21 cellular contexts compared by ENCODE assay signal in genomic region chr3:100265016-100265415, GRCh38. TPM values are rescaled to one million over a fixed set of nuclear protein-coding genes. Genes with fewer than 3 reads are reported as not detected.
A peak's percentile ranks its signal among the peaks of the same experiment; 100 is the strongest.
DNase-seq lines count a peak whose midpoint lies in the region; ATAC-seq and TF ChIP-seq lines count a peak whose summit lies in the region.
"Had no signal": no experiment of that assay in that cellular context is flagged by ENCODE, and none has a peak within 500 bp of the region (broad histone marks: within the 10 kb centered on the region; RNA-seq: fewer than 3 reads in every experiment).

No MANE protein-coding gene starts in this region.

- CTCF ChIA-PET in MCF 10A (lab: Yijun Ruan, JAX): interaction anchor here (1.3 to 1.6 kb wide), 2 partner anchors 51 to 434 kb away, joined by 3 to 6 read pairs; no protein-coding TSS in a partner anchor

- TF ChIP-seq CTCF in MCF 10A (IDR thresholded peaks at IDR 0.05; ENCODE audit: unreplicated experiment): no peak
- TF ChIP-seq CTCF in breast epithelium (IDR thresholded peaks at IDR 0.05): no peak
- TF ChIP-seq CTCF in WERI-Rb-1 (IDR thresholded peaks at IDR 0.05; ENCODE audit: low read depth, low read length): no peak
- TF ChIP-seq CTCF in fibroblast of the aortic adventitia (IDR thresholded peaks at IDR 0.05; ENCODE audit: insufficient read depth, low read length): no peak

- H3K4me3 ChIP-seq in breast epithelium: no peak overlapping the region
- peak overlapping the region; percentile 32 for H3K4me3 ChIP-seq in WERI-Rb-1 (ENCODE audit: low read depth, low read length)
- no peak overlapping the region for H3K4me3 ChIP-seq in fibroblast of the aortic adventitia (ENCODE audit: low read depth, low read length)
- H3K4me3 ChIP-seq: BLaER1, sigmoid colon, upper lobe of left lung had no signal

- H3K27ac Mint-ChIP-seq in MCF 10A (ENCODE audit: low read depth, unreplicated experiment): peak overlapping the region; percentile 54
- H3K27ac Mint-ChIP-seq in activated naive CD4-positive, alpha-beta T cell treated with anti-CD3 and anti-CD28 coated beads, Interleukin-2, amount 50 U/mL, for 72 hours: no peak overlapping the region
- H3K27ac Mint-ChIP-seq: activated CD4-positive, alpha-beta T cell treated with anti-CD3 and anti-CD28 coated beads, Interleukin-2, amount 10 ng/mL, durations not matched to agents 7 days and 5 days; stimulated activated naive CD8-positive, alpha-beta T cell treated with anti-CD3 and anti-CD28 coated beads, Interleukin-15, amount 100 ng/mL, for 72 hours had no signal

- ATAC-seq in activated naive CD4-positive, alpha-beta T cell treated with anti-CD3 and anti-CD28 coated beads, Interleukin-2, amount 50 U/mL, for 72 hours: no peak
- no peak for ATAC-seq in GM21786 (IDR thresholded peaks at IDR 0.05; ENCODE audit: unreplicated experiment)
- ATAC-seq: effector memory CD8-positive, alpha-beta T cell; stimulated activated naive CD8-positive, alpha-beta T cell treated with anti-CD3 and anti-CD28 coated beads, Interleukin-15, amount 100 ng/mL, for 72 hours had no signal

- POLR2A ChIA-PET in MCF 10A (lab: Yijun Ruan, JAX): interaction anchor here (1.3 to 1.9 kb wide), 2 partner anchors 70 to 434 kb away, joined by 3 to 5 read pairs; partner anchors contain the start of gene NIT2

- H3K27ac ChIP-seq in breast epithelium (no peak overlapping the region), WERI-Rb-1 (peak overlapping the region; percentile 73)
- H3K27ac ChIP-seq: BLaER1, sigmoid colon, upper lobe of left lung had no signal

- H3K9me3 ChIP-seq in breast epithelium: no peaks in the 10 kb centered on the region
- no peaks in the 10 kb centered on the region for H3K9me3 ChIP-seq in WERI-Rb-1 (ENCODE audit: severe bottlenecking)
- H3K9me3 ChIP-seq: BLaER1, sigmoid colon, upper lobe of left lung had no signal

- no peaks in the 10 kb centered on the region for H3K27me3 Mint-ChIP-seq in MCF 10A (ENCODE audit: insufficient read depth, unreplicated experiment)
- H3K27me3 Mint-ChIP-seq: activated CD4-positive, alpha-beta T cell treated with anti-CD3 and anti-CD28 coated beads, Interleukin-2, amount 10 ng/mL, durations not matched to agents 7 days and 5 days; effector memory CD8-positive, alpha-beta T cell; IgD-negative memory B cell; stimulated activated naive CD8-positive, alpha-beta T cell treated with anti-CD3 and anti-CD28 coated beads, Interleukin-15, amount 100 ng/mL, for 72 hours had no signal

- TF ChIP-seq POLR2A in breast epithelium (IDR thresholded peaks at IDR 0.05): no peak

- peaks cover 0 to 11% of the 10 kb centered on the region in 2 donors for H3K4me1 ChIP-seq in breast epithelium

- H3K9me3 Mint-ChIP-seq in MCF 10A (ENCODE audit: unreplicated experiment): no peaks in the 10 kb centered on the region
- no peaks in the 10 kb centered on the region for H3K9me3 Mint-ChIP-seq in activated naive CD4-positive, alpha-beta T cell treated with anti-CD3 and anti-CD28 coated beads, Interleukin-2, amount 50 U/mL, for 72 hours
- H3K9me3 Mint-ChIP-seq: activated CD4-positive, alpha-beta T cell treated with anti-CD3 and anti-CD28 coated beads, Interleukin-2, amount 10 ng/mL, durations not matched to agents 7 days and 5 days; IgD-negative memory B cell; stimulated activated naive CD8-positive, alpha-beta T cell treated with anti-CD3 and anti-CD28 coated beads, Interleukin-15, amount 100 ng/mL, for 72 hours had no signal

- no peak overlapping the region for H3K4me3 Mint-ChIP-seq in MCF 10A (ENCODE audit: unreplicated experiment)
- H3K4me3 Mint-ChIP-seq: activated CD4-positive, alpha-beta T cell treated with anti-CD3 and anti-CD28 coated beads, Interleukin-2, amount 10 ng/mL, durations not matched to agents 7 days and 5 days; effector memory CD8-positive, alpha-beta T cell; stimulated activated naive CD8-positive, alpha-beta T cell treated with anti-CD3 and anti-CD28 coated beads, Interleukin-15, amount 100 ng/mL, for 72 hours had no signal

- intact Hi-C loops in MCF 10A (cut with micrococcal nuclease): no loop called here
- intact Hi-C loops in breast epithelium (cut with DNase I; ENCODE audit: low total_unique reads): no loop called here
- intact Hi-C loops in head of caudate nucleus (cut with DNase I): no loop called here

- BruUV-seq in MCF 10A (replicated peaks; lab: Mats Ljungman, UMichigan): no TSS peak

- H3K36me3 ChIP-seq in breast epithelium (no peaks in the 10 kb centered on the region), WERI-Rb-1 (no peaks in the 10 kb centered on the region; the same call in 1 of the 2 replicates)
- H3K36me3 ChIP-seq: BLaER1, sigmoid colon, upper lobe of left lung had no signal

- H3K36me3 Mint-ChIP-seq in MCF 10A (ENCODE audit: insufficient read depth, unreplicated experiment): peaks cover 6% of the 10 kb centered on the region
- H3K36me3 Mint-ChIP-seq in activated naive CD4-positive, alpha-beta T cell treated with anti-CD3 and anti-CD28 coated beads, Interleukin-2, amount 50 U/mL, for 72 hours: peaks cover 16 to 17% of the 10 kb centered on the region in 2 donors
- H3K36me3 Mint-ChIP-seq: IgD-negative memory B cell had no signal

- H3K27me3 ChIP-seq in breast epithelium (no peaks in the 10 kb centered on the region), WERI-Rb-1 (ENCODE audit: insufficient read depth, low read depth, severe bottlenecking) (no peaks in the 10 kb centered on the region)
- H3K27me3 ChIP-seq: BLaER1, sigmoid colon, upper lobe of left lung had no signal

- H3K4me1 Mint-ChIP-seq in MCF 10A (ENCODE audit: insufficient read depth, unreplicated experiment): peaks cover 41% of the 10 kb centered on the region

- DNase-seq in MCF 10A (ENCODE audit: unreplicated experiment) (no peak), breast epithelium (ENCODE audit: low spot score in 2 of 2) (no peak), WERI-Rb-1 (no peak), fibroblast of the aortic adventitia (ENCODE audit: low read depth) (peak; percentile 20), head of caudate nucleus (no peak), NCI-H524 (lab: John Stamatoyannopoulos, UW) (no peak)
- no peak for DNase-seq in activated naive CD4-positive, alpha-beta T cell treated with anti-CD3 and anti-CD28 coated beads, Interleukin-2, amount 50 U/mL, for 72 hours (ENCODE audit: low spot score in 2 of 2)
- DNase-seq: activated CD4-positive, alpha-beta T cell treated with anti-CD3 and anti-CD28 coated beads, Interleukin-2, amount 10 ng/mL, durations not matched to agents 7 days and 5 days; activated CD8-positive, alpha-beta memory T cell treated with anti-CD3 and anti-CD28 coated beads, Interleukin-2, amount 50 U/mL, for 48 hours; activated gamma-delta T cell; aorta; effector memory CD8-positive, alpha-beta T cell; GDM1; NCI-H2029; SHP77; sigmoid colon; stimulated activated naive CD8-positive, alpha-beta T cell treated with anti-CD3 and anti-CD28 coated beads, Interleukin-15, amount 100 ng/mL, for 72 hours; upper lobe of left lung had no signal

RNA-seq across cellular contexts. Expression of gene TBC1D23, which starts 4.2 kb away (rescaled TPM):
- total RNA-seq in MCF 10A (2022): 34.5 and 34.8 TPM in 2 replicates
- total RNA-seq in breast epithelium: 10 to 100 TPM; 32.8 to 48.2 (median 42.9) TPM
- 76.4 and 157 TPM in 2 replicates for total RNA-seq in fibroblast of the aortic adventitia (ENCODE audit: low replicate concordance)
- 10 to 100 TPM; 16.9 to 21.6 TPM for total RNA-seq in activated naive CD4-positive, alpha-beta T cell treated with anti-CD3 and anti-CD28 coated beads, Interleukin-2, amount 50 U/mL, for 72 hours
